In genomic region chr12:104286538-104287482, GRCh38 we compare ENCODE assay signal across 1 cellular context.
A peak's percentile ranks its signal among the peaks of the same experiment; 100 is the strongest.
TF ChIP-seq lines count a peak whose summit lies in the region.

No MANE protein-coding gene starts in this region.

TF ChIP-seq in K562, 482 proteins besides CTCF, POLR2A, EP300 and RAD21 (continued from another document and continues in another):
- no peak for TF ChIP-seq ZBTB49 (CRISPR knock-in tag; IDR thresholded peaks at IDR 0.05; ENCODE audit: borderline replicate concordance)
- no peak for TF ChIP-seq PHF21A (IDR thresholded peaks at IDR 0.05; ENCODE audit: borderline replicate concordance, low read depth)
- 0 out of 2 replicates have a peak, but pooled peaks have one; percentile 25 for TF ChIP-seq ZBTB43 (CRISPR knock-in tag; IDR thresholded peaks at IDR 0.05)
- TF ChIP-seq NRF1 (conservative IDR thresholded peaks at IDR 0.05 in 1 of 2, IDR thresholded peaks at IDR 0.05 in 1 of 2): peak; percentile 80 to 83
- peak in 1 of 2 experiments; percentile 21; a peak in 1 of 4 replicates for TF ChIP-seq ZNF318 (IDR thresholded peaks at IDR 0.05; ENCODE audit: borderline replicate concordance in 1 of 2, low read depth in 1 of 2)
- no peak for TF ChIP-seq ZNF311 (CRISPR knock-in tag; IDR thresholded peaks at IDR 0.05)
- TF ChIP-seq POLR2H (tag; IDR thresholded peaks at IDR 0.05; ENCODE audit: low read depth): peak; percentile 93
- TF ChIP-seq JUND (IDR thresholded peaks at IDR 0.05; ENCODE audit: borderline replicate concordance, low read depth, low read length): peak; percentile 53
- TF ChIP-seq JUND (tag; IDR thresholded peaks at IDR 0.05; ENCODE audit: borderline replicate concordance, low read depth, low read length): peak; percentile 50; the same call in 1 of the 3 replicates
- no peak for TF ChIP-seq ZSCAN32 (CRISPR knock-in tag; IDR thresholded peaks at IDR 0.05)
- peak; percentile 87; the same call in 1 of the 2 replicates for TF ChIP-seq GTF2F1 (IDR thresholded peaks at IDR 0.05; ENCODE audit: low read depth, low read length)
- peak; percentile 42; the same call in 1 of the 2 replicates for TF ChIP-seq GTF2E2 (tag; IDR thresholded peaks at IDR 0.05)
- TF ChIP-seq GATAD2A (IDR thresholded peaks at IDR 0.05): no peak
- TF ChIP-seq FOS (IDR thresholded peaks at IDR 0.05; ENCODE audit: extremely low read depth, insufficient read length): peak; percentile 10
- TF ChIP-seq NELFE (IDR thresholded peaks at IDR 0.05; ENCODE audit: insufficient read depth, insufficient read length): no peak
- no peak for TF ChIP-seq MYNN (IDR thresholded peaks at IDR 0.05)
- TF ChIP-seq MYNN (CRISPR knock-in tag; IDR thresholded peaks at IDR 0.05): no peak
- TF ChIP-seq ARID3A (IDR thresholded peaks at IDR 0.05; ENCODE audit: borderline replicate concordance, low read depth, low read length): 0 out of 2 replicates have a peak, but pooled peaks have one; percentile 23
- no peak for TF ChIP-seq SREBF1 (IDR thresholded peaks at IDR 0.05; ENCODE audit: borderline replicate concordance, low read depth, low read length)
- peak; percentile 67 for TF ChIP-seq MGA (IDR thresholded peaks at IDR 0.05)
- peak; percentile 54; the same call in 1 of the 2 replicates for TF ChIP-seq NR2C2 (CRISPR knock-in tag; IDR thresholded peaks at IDR 0.05)
- TF ChIP-seq NR2C2 (tag; IDR thresholded peaks at IDR 0.05): peak; percentile 73; the same call in 1 of the 2 replicates
- peak; percentile 20; the same call in 1 of the 2 replicates for TF ChIP-seq ESRRA (IDR thresholded peaks at IDR 0.05; ENCODE audit: borderline replicate concordance, low read depth)
- peak; percentile 69 for TF ChIP-seq BHLHE40 (IDR thresholded peaks at IDR 0.05; ENCODE audit: low read length)
- TF ChIP-seq RUNX1 (IDR thresholded peaks at IDR 0.05; ENCODE audit: low read depth): 0 out of 2 replicates have a peak, but pooled peaks have one; percentile 15
- TF ChIP-seq SMAD1 (IDR thresholded peaks at IDR 0.05; ENCODE audit: low read depth, low read length, partially characterized antibody): peak; percentile 88
